1 cellular context compared by ENCODE assay signal in the genomic region with DNA sequence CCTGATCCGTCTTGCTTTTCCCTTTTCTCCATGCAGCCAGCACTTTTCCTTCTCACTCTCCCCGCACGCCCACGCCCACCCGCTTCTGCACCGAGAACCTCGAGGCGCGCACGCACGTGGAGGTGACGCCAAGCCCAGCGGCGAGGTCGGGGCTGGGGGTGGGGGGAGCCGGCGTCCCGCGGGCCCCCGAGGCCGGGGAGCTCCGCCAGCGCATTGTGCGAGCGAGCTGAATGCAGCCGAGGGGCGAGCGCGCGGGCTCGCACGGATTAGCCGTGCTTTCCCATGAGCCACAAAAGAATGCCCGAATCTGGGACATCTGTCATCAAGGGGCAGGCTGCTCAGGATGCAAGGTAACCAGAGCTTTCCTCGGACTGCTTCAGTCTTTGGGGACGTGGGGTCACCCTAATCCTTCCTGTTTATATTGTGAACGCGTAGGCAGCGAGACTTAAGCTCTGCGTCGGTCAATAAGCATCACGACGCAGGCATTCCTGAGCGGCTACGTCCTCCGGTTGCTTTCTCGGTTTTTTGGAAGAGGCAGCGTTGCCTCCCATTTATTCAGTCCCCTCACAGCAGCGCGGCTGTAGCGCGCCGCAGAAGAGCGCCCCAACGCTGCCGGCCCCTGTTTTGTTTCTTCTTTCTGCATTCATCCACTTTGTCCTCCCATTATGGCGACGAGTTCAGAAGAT.
TF ChIP-seq lines count a peak whose summit lies in the region.

No MANE protein-coding gene starts in this region.

TF ChIP-seq in H1, 55 proteins besides CTCF, POLR2A, EP300 and RAD21 (continued from another document):
- TF ChIP-seq FOSL1 (IDR thresholded peaks at IDR 0.05; ENCODE audit: insufficient read depth, low read depth, low read length) (no peak), BCL11A (IDR thresholded peaks at IDR 0.05; ENCODE audit: low read depth in 2 of 2, low read length in 2 of 2) (no peak), KDM1A (IDR thresholded peaks at IDR 0.05; ENCODE audit: borderline replicate concordance, low read length) (0 out of 2 replicates have a peak, but pooled peaks have one; percentile 14), EGR1 (IDR thresholded peaks at IDR 0.05; ENCODE audit: borderline replicate concordance, low read depth, low read length) (0 out of 2 replicates have a peak, but pooled peaks have one; percentile 53), SAP30 (IDR thresholded peaks at IDR 0.05; ENCODE audit: insufficient read depth, insufficient replicate concordance, low read length) (no peak), SP1 (IDR thresholded peaks at IDR 0.05; ENCODE audit: low read depth, low read length) (no peak), RXRA (IDR thresholded peaks at IDR 0.05; ENCODE audit: insufficient read depth, low read depth, low read length) (no peak), SIRT6 (IDR thresholded peaks at IDR 0.05; ENCODE audit: low read length) (no peak), CHD1 (IDR thresholded peaks at IDR 0.05; ENCODE audit: low read depth, low read length) (no peak), CEBPB (IDR thresholded peaks at IDR 0.05; ENCODE audit: low read depth, low read length) (no peak), JUND (IDR thresholded peaks at IDR 0.05; ENCODE audit: low read length) (no peak), RNF2 (IDR thresholded peaks at IDR 0.05; ENCODE audit: borderline replicate concordance, low read depth, low read length, missing control alignments, poor library complexity, severe bottlenecking) (peak; percentile 66), SP2 (IDR thresholded peaks at IDR 0.05; ENCODE audit: low read length) (no peak), GTF2F1 (IDR thresholded peaks at IDR 0.05; ENCODE audit: borderline replicate concordance, low read depth, low read length) (no peak), EZH2 (IDR thresholded peaks at IDR 0.05; ENCODE audit: low read depth, low read length, severe bottlenecking) (peak; percentile 40), ASH2L (IDR thresholded peaks at IDR 0.05; ENCODE audit: low read length) (peak; percentile 95), TAF1 (IDR thresholded peaks at IDR 0.05; ENCODE audit: low read depth, low read length) (peak; percentile 35; the same call in 1 of the 2 replicates), TCF12 (IDR thresholded peaks at IDR 0.05; ENCODE audit: low read depth, low read length) (no peak), BACH1 (IDR thresholded peaks at IDR 0.05; ENCODE audit: low read length) (no peak), ZNF274 (IDR thresholded peaks at IDR 0.05; ENCODE audit: borderline replicate concordance, extremely low read depth, low read length) (no peak), KDM5A (IDR thresholded peaks at IDR 0.05; ENCODE audit: low read length) (no peak), SIN3A (conservative IDR thresholded peaks at IDR 0.05 in 1 of 2, IDR thresholded peaks at IDR 0.05 in 1 of 2; ENCODE audit: low read depth in 1 of 2, low read length in 2 of 2) (peak in 1 of 2 experiments; percentile 77; a peak in 2 of 4 replicates), GABPA (IDR thresholded peaks at IDR 0.05; ENCODE audit: borderline replicate concordance, insufficient read depth, low read length) (no peak), RBBP5 (IDR thresholded peaks at IDR 0.05; ENCODE audit: borderline replicate concordance, low read depth, low read length) (0 out of 2 replicates have a peak, but pooled peaks have one; percentile 88), NRF1 (IDR thresholded peaks at IDR 0.05; ENCODE audit: low read depth, low read length) (no peak), BRCA1 (IDR thresholded peaks at IDR 0.05; ENCODE audit: low read depth, low read length) (no peak), SUZ12 (IDR thresholded peaks at IDR 0.05; ENCODE audit: low read length) (0 out of 2 replicates have a peak, but pooled peaks have one; percentile 38), SRF (IDR thresholded peaks at IDR 0.05; ENCODE audit: low read depth, low read length) (no peak), POU5F1 (IDR thresholded peaks at IDR 0.05; ENCODE audit: low read depth, low read length) (no peak), HDAC2 (IDR thresholded peaks at IDR 0.05; ENCODE audit: borderline replicate concordance in 1 of 2, low read depth in 2 of 2, low read length in 2 of 2) (peak in 1 of 2 experiments; percentile 69; a peak in 1 of 4 replicates), SP4 (IDR thresholded peaks at IDR 0.05; ENCODE audit: low read length) (no peak), JUN (IDR thresholded peaks at IDR 0.05; ENCODE audit: low read depth, low read length) (no peak), YY1 (IDR thresholded peaks at IDR 0.05; ENCODE audit: low read depth, low read length) (no peak), SIX5 (IDR thresholded peaks at IDR 0.05; ENCODE audit: low read depth, low read length) (no peak), HDAC6 (IDR thresholded peaks at IDR 0.05; ENCODE audit: low read depth, low read length) (no peak), CTBP2 (IDR thresholded peaks at IDR 0.05; ENCODE audit: borderline replicate concordance, insufficient read depth, insufficient read length, low read length) (no peak), TBP (IDR thresholded peaks at IDR 0.05; ENCODE audit: low read depth, low read length) (peak; percentile 28; the same call in 1 of the 2 replicates), RFX5 (IDR thresholded peaks at IDR 0.05; ENCODE audit: borderline replicate concordance, low read depth, low read length) (no peak), CBX8 (IDR thresholded peaks at IDR 0.05; ENCODE audit: borderline replicate concordance, low read depth, low read length) (no peak), TAF7 (optimal IDR thresholded peaks at IDR 0.05; ENCODE audit: borderline replicate concordance, low read depth, low read length) (no peak), POLR2AphosphoS5 (IDR thresholded peaks at IDR 0.05; ENCODE audit: low read depth, low read length) (peak; percentile 56; the same call in 1 of the 2 replicates), KDM4A (IDR thresholded peaks at IDR 0.05; ENCODE audit: low read depth, low read length, severe bottlenecking) (peak; percentile 71), CBX5 (IDR thresholded peaks at IDR 0.05; ENCODE audit: low read depth, low read length) (no peak)
- TF ChIP-seq, protein P1, sequence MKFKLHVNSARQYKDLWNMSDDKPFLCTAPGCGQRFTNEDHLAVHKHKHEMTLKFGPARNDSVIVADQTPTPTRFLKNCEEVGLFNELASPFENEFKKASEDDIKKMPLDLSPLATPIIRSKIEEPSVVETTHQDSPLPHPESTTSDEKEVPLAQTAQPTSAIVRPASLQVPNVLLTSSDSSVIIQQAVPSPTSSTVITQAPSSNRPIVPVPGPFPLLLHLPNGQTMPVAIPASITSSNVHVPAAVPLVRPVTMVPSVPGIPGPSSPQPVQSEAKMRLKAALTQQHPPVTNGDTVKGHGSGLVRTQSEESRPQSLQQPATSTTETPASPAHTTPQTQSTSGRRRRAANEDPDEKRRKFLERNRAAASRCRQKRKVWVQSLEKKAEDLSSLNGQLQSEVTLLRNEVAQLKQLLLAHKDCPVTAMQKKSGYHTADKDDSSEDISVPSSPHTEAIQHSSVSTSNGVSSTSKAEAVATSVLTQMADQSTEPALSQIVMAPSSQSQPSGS (IDR thresholded peaks at IDR 0.05; ENCODE audit: low read length): no peak
- TF ChIP-seq, protein P2, sequence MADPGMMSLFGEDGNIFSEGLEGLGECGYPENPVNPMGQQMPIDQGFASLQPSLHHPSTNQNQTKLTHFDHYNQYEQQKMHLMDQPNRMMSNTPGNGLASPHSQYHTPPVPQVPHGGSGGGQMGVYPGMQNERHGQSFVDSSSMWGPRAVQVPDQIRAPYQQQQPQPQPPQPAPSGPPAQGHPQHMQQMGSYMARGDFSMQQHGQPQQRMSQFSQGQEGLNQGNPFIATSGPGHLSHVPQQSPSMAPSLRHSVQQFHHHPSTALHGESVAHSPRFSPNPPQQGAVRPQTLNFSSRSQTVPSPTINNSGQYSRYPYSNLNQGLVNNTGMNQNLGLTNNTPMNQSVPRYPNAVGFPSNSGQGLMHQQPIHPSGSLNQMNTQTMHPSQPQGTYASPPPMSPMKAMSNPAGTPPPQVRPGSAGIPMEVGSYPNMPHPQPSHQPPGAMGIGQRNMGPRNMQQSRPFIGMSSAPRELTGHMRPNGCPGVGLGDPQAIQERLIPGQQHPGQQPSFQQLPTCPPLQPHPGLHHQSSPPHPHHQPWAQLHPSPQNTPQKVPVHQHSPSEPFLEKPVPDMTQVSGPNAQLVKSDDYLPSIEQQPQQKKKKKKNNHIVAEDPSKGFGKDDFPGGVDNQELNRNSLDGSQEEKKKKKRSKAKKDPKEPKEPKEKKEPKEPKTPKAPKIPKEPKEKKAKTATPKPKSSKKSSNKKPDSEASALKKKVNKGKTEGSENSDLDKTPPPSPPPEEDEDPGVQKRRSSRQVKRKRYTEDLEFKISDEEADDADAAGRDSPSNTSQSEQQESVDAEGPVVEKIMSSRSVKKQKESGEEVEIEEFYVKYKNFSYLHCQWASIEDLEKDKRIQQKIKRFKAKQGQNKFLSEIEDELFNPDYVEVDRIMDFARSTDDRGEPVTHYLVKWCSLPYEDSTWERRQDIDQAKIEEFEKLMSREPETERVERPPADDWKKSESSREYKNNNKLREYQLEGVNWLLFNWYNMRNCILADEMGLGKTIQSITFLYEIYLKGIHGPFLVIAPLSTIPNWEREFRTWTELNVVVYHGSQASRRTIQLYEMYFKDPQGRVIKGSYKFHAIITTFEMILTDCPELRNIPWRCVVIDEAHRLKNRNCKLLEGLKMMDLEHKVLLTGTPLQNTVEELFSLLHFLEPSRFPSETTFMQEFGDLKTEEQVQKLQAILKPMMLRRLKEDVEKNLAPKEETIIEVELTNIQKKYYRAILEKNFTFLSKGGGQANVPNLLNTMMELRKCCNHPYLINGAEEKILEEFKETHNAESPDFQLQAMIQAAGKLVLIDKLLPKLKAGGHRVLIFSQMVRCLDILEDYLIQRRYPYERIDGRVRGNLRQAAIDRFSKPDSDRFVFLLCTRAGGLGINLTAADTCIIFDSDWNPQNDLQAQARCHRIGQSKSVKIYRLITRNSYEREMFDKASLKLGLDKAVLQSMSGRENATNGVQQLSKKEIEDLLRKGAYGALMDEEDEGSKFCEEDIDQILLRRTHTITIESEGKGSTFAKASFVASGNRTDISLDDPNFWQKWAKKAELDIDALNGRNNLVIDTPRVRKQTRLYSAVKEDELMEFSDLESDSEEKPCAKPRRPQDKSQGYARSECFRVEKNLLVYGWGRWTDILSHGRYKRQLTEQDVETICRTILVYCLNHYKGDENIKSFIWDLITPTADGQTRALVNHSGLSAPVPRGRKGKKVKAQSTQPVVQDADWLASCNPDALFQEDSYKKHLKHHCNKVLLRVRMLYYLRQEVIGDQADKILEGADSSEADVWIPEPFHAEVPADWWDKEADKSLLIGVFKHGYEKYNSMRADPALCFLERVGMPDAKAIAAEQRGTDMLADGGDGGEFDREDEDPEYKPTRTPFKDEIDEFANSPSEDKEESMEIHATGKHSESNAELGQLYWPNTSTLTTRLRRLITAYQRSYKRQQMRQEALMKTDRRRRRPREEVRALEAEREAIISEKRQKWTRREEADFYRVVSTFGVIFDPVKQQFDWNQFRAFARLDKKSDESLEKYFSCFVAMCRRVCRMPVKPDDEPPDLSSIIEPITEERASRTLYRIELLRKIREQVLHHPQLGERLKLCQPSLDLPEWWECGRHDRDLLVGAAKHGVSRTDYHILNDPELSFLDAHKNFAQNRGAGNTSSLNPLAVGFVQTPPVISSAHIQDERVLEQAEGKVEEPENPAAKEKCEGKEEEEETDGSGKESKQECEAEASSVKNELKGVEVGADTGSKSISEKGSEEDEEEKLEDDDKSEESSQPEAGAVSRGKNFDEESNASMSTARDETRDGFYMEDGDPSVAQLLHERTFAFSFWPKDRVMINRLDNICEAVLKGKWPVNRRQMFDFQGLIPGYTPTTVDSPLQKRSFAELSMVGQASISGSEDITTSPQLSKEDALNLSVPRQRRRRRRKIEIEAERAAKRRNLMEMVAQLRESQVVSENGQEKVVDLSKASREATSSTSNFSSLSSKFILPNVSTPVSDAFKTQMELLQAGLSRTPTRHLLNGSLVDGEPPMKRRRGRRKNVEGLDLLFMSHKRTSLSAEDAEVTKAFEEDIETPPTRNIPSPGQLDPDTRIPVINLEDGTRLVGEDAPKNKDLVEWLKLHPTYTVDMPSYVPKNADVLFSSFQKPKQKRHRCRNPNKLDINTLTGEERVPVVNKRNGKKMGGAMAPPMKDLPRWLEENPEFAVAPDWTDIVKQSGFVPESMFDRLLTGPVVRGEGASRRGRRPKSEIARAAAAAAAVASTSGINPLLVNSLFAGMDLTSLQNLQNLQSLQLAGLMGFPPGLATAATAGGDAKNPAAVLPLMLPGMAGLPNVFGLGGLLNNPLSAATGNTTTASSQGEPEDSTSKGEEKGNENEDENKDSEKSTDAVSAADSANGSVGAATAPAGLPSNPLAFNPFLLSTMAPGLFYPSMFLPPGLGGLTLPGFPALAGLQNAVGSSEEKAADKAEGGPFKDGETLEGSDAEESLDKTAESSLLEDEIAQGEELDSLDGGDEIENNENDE (IDR thresholded peaks at IDR 0.05; ENCODE audit: insufficient replicate concordance, low read length): no peak
- TF ChIP-seq, protein P3, sequence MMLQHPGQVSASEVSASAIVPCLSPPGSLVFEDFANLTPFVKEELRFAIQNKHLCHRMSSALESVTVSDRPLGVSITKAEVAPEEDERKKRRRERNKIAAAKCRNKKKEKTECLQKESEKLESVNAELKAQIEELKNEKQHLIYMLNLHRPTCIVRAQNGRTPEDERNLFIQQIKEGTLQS (IDR thresholded peaks at IDR 0.05; ENCODE audit: insufficient read depth, low read depth, low read length): no peak
- TF ChIP-seq, protein P4, sequence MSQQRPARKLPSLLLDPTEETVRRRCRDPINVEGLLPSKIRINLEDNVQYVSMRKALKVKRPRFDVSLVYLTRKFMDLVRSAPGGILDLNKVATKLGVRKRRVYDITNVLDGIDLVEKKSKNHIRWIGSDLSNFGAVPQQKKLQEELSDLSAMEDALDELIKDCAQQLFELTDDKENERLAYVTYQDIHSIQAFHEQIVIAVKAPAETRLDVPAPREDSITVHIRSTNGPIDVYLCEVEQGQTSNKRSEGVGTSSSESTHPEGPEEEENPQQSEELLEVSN (IDR thresholded peaks at IDR 0.05): peak; percentile 98
- TF ChIP-seq, protein P5, sequence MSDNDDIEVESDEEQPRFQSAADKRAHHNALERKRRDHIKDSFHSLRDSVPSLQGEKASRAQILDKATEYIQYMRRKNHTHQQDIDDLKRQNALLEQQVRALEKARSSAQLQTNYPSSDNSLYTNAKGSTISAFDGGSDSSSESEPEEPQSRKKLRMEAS (IDR thresholded peaks at IDR 0.05): peak; percentile 98
- TF ChIP-seq, protein P6, sequence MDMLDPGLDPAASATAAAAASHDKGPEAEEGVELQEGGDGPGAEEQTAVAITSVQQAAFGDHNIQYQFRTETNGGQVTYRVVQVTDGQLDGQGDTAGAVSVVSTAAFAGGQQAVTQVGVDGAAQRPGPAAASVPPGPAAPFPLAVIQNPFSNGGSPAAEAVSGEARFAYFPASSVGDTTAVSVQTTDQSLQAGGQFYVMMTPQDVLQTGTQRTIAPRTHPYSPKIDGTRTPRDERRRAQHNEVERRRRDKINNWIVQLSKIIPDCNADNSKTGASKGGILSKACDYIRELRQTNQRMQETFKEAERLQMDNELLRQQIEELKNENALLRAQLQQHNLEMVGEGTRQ (IDR thresholded peaks at IDR 0.05; ENCODE audit: low read length): no peak
